Comparison of ENCODE assay signal across 17 cellular contexts in genomic region chr11:99937330-99937729, GRCh38.
A peak's percentile ranks its signal among the peaks of the same experiment; 100 is the strongest.
DNase-seq lines count a peak whose midpoint lies in the region; ATAC-seq and TF ChIP-seq lines count a peak whose summit lies in the region.
"Had no signal": no experiment of that assay in that cellular context is flagged by ENCODE, and none has a peak within 500 bp of the region (broad histone marks: within the 10 kb centered on the region; RNA-seq: fewer than 3 reads in every experiment).

No MANE protein-coding gene starts in this region.

- H3K4me1 ChIP-seq in neural progenitor cell, result no peaks in the 10 kb centered on the region
- H3K4me1 ChIP-seq: SJSA1 had no signal

- no peak overlapping the region for H3K27ac ChIP-seq in neural progenitor cell
- H3K27ac ChIP-seq: KMS-11, RWPE1, SJSA1 had no signal

- H3K27me3 Mint-ChIP-seq in neural progenitor cell (ENCODE audit: insufficient read depth, low read depth), result no peaks in the 10 kb centered on the region

- no peaks in the 10 kb centered on the region for H4K20me1 ChIP-seq in neural progenitor cell (ENCODE audit: low read depth)

- H3K27ac Mint-ChIP-seq in neural progenitor cell, result no peak overlapping the region
- H3K27ac Mint-ChIP-seq: CD14-positive monocyte had no signal

- H3K9me3 Mint-ChIP-seq in neural progenitor cell, result no peaks in the 10 kb centered on the region

- H3K4me3 ChIP-seq in choroid plexus epithelial cell (ENCODE audit: low read depth, low read length) (no peak overlapping the region), neural progenitor cell (no peak overlapping the region)
- H3K4me3 ChIP-seq: GM12878, SJSA1 had no signal

- no peaks in the 10 kb centered on the region for H3K27me3 ChIP-seq in neural progenitor cell
- H3K27me3 ChIP-seq: SJSA1 had no signal

- DNase-seq in DMS53 treated with DMSO at 0.1 percent for 48 hours (lab: John Stamatoyannopoulos, UW; ENCODE audit: unreplicated experiment) (peak; percentile 32), M059J (ENCODE audit: low read depth) (peak; percentile 61), choroid plexus epithelial cell (ENCODE audit: low read depth) (peak; percentile 16), neural progenitor cell (ENCODE audit: low spot score) (no peak), islet precursor cell (no peak)
- DNase-seq in activated CD8-positive, alpha-beta memory T cell treated with anti-CD3 and anti-CD28 coated beads, Interleukin-2, amount 50 U/mL, for 4 hours, result no peak
- DNase-seq: COR-L47, DMS153, MM.1S, NCI-H2029 treated with DMSO at 0.1 percent for 48 hours, NCI-H524 had no signal

- TF ChIP-seq CTCF in choroid plexus epithelial cell (conservative IDR thresholded peaks at IDR 0.05; ENCODE audit: low read depth, low read length), result no peak
- no peak for TF ChIP-seq CTCF in neural progenitor cell (IDR thresholded peaks at IDR 0.05)

- H3F3A ChIP-seq in neural progenitor cell (ENCODE audit: low read depth), result no peaks in the 10 kb centered on the region

- H3K36me3 ChIP-seq in neural progenitor cell, result no peaks in the 10 kb centered on the region
- H3K36me3 ChIP-seq: SJSA1 had no signal

- no peaks in the 10 kb centered on the region for H3K79me2 ChIP-seq in neural progenitor cell (ENCODE audit: low read depth)

- H3K9me3 ChIP-seq in neural progenitor cell (ENCODE audit: low read depth), result no peaks in the 10 kb centered on the region
- H3K9me3 ChIP-seq: SJSA1 had no signal

- peaks cover 3% of the 10 kb centered on the region for H3K4me1 Mint-ChIP-seq in neural progenitor cell
- H3K4me1 Mint-ChIP-seq: CD14-positive monocyte had no signal

- no peaks in the 10 kb centered on the region for H3K36me3 Mint-ChIP-seq in neural progenitor cell
- H3K36me3 Mint-ChIP-seq: CD14-positive monocyte had no signal

- peak overlapping the region; percentile 84 for H2AFZ ChIP-seq in neural progenitor cell (replicated peaks)

- H3K4me2 ChIP-seq in neural progenitor cell, result no peak overlapping the region
- H3K4me2 ChIP-seq: KMS-11 had no signal

- no peak overlapping the region for H3K9ac ChIP-seq in neural progenitor cell
- H3K9ac ChIP-seq: KMS-11 had no signal

- H3K4me3 Mint-ChIP-seq in neural progenitor cell, result no peak overlapping the region
- H3K4me3 Mint-ChIP-seq: CD14-positive monocyte had no signal

- ATAC-seq in GM18520 (IDR thresholded peaks at IDR 0.05; ENCODE audit: unreplicated experiment), result no peak
- ATAC-seq: GM12878 had no signal

Comparison
In these comparisons a context has a peak if more than half of its experiments do, and no peak if none do; other contexts are left out.
1. DNase-seq: peak in DMS53 treated with DMSO at 0.1 percent for 48 hours (single experiment), M059J (single experiment) and choroid plexus epithelial cell (single experiment); none in neural progenitor cell (single experiment), islet precursor cell (single experiment) and activated CD8-positive, alpha-beta memory T cell treated with anti-CD3 and anti-CD28 coated beads, Interleukin-2, amount 50 U/mL, for 4 hours (single experiment).